Comparison of ENCODE assay signal across 9 cellular contexts in the genomic region with DNA sequence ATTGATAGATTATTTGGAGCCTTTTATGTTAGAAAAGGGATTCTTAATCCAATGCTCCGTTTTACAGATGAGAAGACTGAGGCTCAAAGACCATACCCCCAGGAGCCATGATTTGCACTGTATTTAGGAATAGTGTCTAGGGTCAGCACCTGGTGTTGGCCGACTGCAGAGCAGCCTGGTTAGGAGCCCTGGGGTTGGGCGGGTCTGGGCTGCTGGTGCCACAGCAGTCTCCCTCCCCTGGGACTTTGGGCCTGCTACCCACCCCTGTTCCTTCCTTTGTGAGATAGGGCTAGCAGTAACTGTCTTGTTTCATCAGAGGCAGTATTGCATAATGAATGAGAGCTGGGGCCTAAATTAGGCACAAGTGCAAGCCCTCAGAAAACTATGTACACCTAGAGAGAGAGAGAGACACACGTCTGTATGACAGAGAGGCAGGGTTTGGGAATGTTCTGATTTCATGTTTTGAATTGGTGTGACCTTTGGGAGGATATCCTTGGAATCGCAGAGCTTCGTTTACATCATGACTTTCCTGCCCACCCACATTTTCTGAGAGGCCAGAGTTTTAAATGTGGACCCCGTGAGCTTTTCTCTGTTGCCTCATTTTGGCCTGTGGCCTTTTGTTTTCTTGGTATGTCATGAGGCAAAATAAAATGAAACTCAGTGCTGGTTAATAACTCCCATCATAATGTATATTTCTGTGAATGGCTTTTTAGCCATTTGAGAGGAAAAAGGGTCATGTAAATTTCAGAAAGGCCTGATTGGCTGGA.
DNase-seq lines count a peak whose midpoint lies in the region; ATAC-seq and TF ChIP-seq lines count a peak whose summit lies in the region.
"Had no signal": no experiment of that assay in that cellular context is flagged by ENCODE, and none has a peak within 500 bp of the region (broad histone marks: within the 10 kb centered on the region; RNA-seq: fewer than 3 reads in every experiment).

No MANE protein-coding gene starts in this region.

- peaks cover 0 to 3% (median 0%) of the 10 kb centered on the region in 5 experiments for H3K9me3 Mint-ChIP-seq in brain
- H3K9me3 Mint-ChIP-seq: activated T-cell treated with anti-CD3 and anti-CD28 coated beads, Interleukin-2, amount 50 U/mL, for 72 hours had no signal

- peak overlapping the region in 3 of 5 experiments; percentile 1 to 67 (median 60) for H3K27ac Mint-ChIP-seq in brain
- H3K27ac Mint-ChIP-seq: activated T-cell treated with anti-CD3 and anti-CD28 coated beads, Interleukin-2, amount 50 U/mL, for 72 hours had no signal

- no peaks in the 10 kb centered on the region for H3K36me3 ChIP-seq in lower lobe of right lung

- H3K36me3 Mint-ChIP-seq in brain = peaks cover 24% of the 10 kb centered on the region

- peaks cover 32% of the 10 kb centered on the region for H3K4me1 ChIP-seq in lower lobe of right lung

- ATAC-seq in lower lobe of right lung (peak; percentile 63 to 64), HG03196 (IDR thresholded peaks at IDR 0.05; ENCODE audit: unreplicated experiment) (no peak)

- H3K27ac ChIP-seq in AG04450 (ENCODE audit: low read depth, low read length) (peak overlapping the region; percentile 23), lower lobe of right lung (no peak overlapping the region)

- H3K27me3 ChIP-seq in AG04450 (ENCODE audit: control insufficient read depth, insufficient read depth, low read length) = no peaks in the 10 kb centered on the region
- no peaks in the 10 kb centered on the region for H3K27me3 ChIP-seq in lower lobe of right lung (ENCODE audit: low read depth)

- H3K27me3 Mint-ChIP-seq in brain = no peaks in the 10 kb centered on the region

- H3K9me3 ChIP-seq in AG04450 (ENCODE audit: control insufficient read depth, insufficient read depth, low read length) = no peaks in the 10 kb centered on the region
- H3K9me3 ChIP-seq in lower lobe of right lung = no peaks in the 10 kb centered on the region

- POLR2A ChIA-PET in AG04450 (lab: Yijun Ruan, JAX) = interaction anchor here (0.5 kb wide), 1 partner anchor 36 kb away, joined by 7 read pairs; no protein-coding TSS in a partner anchor

- H3K4me3 ChIP-seq in AG04450 (ENCODE audit: low read depth, low read length) (no peak overlapping the region), lower lobe of right lung (no peak overlapping the region)

- peaks cover 27% of the 10 kb centered on the region for H3K4me1 Mint-ChIP-seq in brain

- no peak overlapping the region for H3K4me3 Mint-ChIP-seq in brain

- intact Hi-C loops in lower lobe of right lung (cut with DNase I) = no loop called here

- TF ChIP-seq CTCF in AG04450 (IDR thresholded peaks at IDR 0.05; ENCODE audit: low read depth, low read length) (no peak), brain (conservative IDR thresholded peaks at IDR 0.05) (no peak), lower lobe of right lung (IDR thresholded peaks at IDR 0.05) (no peak)

- no peak for DNase-seq in AG04450 (ENCODE audit: low read depth, low spot score)
- DNase-seq in KG1 (lab: John Stamatoyannopoulos, UW) = peak; percentile 19
- peak; percentile 63 for DNase-seq in lower lobe of right lung
- no peak for DNase-seq in stimulated activated CD4-positive, alpha-beta T cell treated with anti-CD3 and anti-CD28 coated beads, Interleukin-4, amount 100 ng/mL, for 4 hours
- DNase-seq in T-helper 9 cell = no peak
- no peak for DNase-seq in SK-N-DZ (ENCODE audit: low spot score)
- DNase-seq: activated T-cell treated with anti-CD3 and anti-CD28 coated beads, Interleukin-2, amount 50 U/mL, for 72 hours had no signal

- CTCF ChIA-PET in AG04450 (lab: Charles Lee) = interaction anchor here (0.9 to 2.2 kb wide), 3 partner anchors 9 to 660 kb away, joined by 3 to 15 read pairs (median 3); no protein-coding TSS in a partner anchor

Comparison
In these comparisons a context has a peak if more than half of its experiments do, and no peak if none do; other contexts are left out.
1. DNase-seq: peak in KG1 (single experiment) and lower lobe of right lung (single experiment); none in AG04450 (single experiment), stimulated activated CD4-positive, alpha-beta T cell treated with anti-CD3 and anti-CD28 coated beads, Interleukin-4, amount 100 ng/mL, for 4 hours (0 of 2), T-helper 9 cell (single experiment) and SK-N-DZ (single experiment).